22 cellular contexts compared by ENCODE assay signal in the genomic region with DNA sequence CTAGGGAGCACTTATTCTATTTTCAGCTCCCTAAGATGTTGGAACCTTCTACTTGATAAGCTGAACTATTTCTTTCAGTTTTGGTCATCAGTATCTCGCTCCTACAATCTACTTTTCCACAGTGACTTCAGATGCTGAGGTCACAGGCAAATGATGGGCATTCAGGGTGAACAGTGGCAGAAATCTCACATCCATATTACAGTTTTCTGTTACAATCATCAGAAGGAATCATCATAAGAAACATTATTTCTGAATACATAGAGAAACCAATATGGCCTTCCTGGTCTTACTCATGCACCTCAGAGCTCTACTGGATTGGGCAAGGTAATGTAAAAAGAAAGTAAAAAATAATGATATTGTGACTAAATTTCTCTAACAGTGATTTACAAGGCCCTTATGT. TPM values are rescaled to one million over a fixed set of nuclear protein-coding genes. Genes with fewer than 3 reads are reported as not detected.
A peak's percentile ranks its signal among the peaks of the same experiment; 100 is the strongest.
DNase-seq lines count a peak whose midpoint lies in the region; ATAC-seq and TF ChIP-seq lines count a peak whose summit lies in the region.
"Had no signal": no experiment of that assay in that cellular context is flagged by ENCODE, and none has a peak within 500 bp of the region (broad histone marks: within the 10 kb centered on the region; RNA-seq: fewer than 3 reads in every experiment).

No MANE protein-coding gene starts in this region.

- H3K4me1 Mint-ChIP-seq in CD14-positive monocyte: no peaks in the 10 kb centered on the region
- H3K4me1 Mint-ChIP-seq: stimulated activated naive B cell treated with anti-CD40 and anti-IgM and Interleukin-4, amounts not matched to agents 10 μg/mL and 1 μg/mL and 100 μg/mL, for 72 hours had no signal

- H3K4me3 ChIP-seq in OCI-LY3 (ENCODE audit: low read length): peak overlapping the region; percentile 57
- no peak overlapping the region for H3K4me3 ChIP-seq in right atrium auricular region
- H3K4me3 ChIP-seq: neural progenitor cell, uterus had no signal

- no peak overlapping the region for H3K9ac ChIP-seq in OCI-LY3 (ENCODE audit: low read length)
- H3K9ac ChIP-seq: neural progenitor cell had no signal

- H3K79me2 ChIP-seq in OCI-LY3 (ENCODE audit: low read length): no peaks in the 10 kb centered on the region

- H3K9me3 ChIP-seq in OCI-LY3 (ENCODE audit: insufficient read depth, low read length): no peaks in the 10 kb centered on the region
- no peaks in the 10 kb centered on the region for H3K9me3 ChIP-seq in right atrium auricular region
- H3K9me3 ChIP-seq: uterus had no signal

- intact Hi-C loops in CD14-positive monocyte (cut with micrococcal nuclease): no loop called here

- H3K4me2 ChIP-seq in OCI-LY3 (ENCODE audit: low read length): peak overlapping the region; percentile 93
- H3K4me2 ChIP-seq: neural progenitor cell had no signal

- no peak overlapping the region for H3K4me3 Mint-ChIP-seq in CD14-positive monocyte
- H3K4me3 Mint-ChIP-seq: memory B cell; neural progenitor cell; stimulated activated naive B cell treated with anti-CD40 and anti-IgM and Interleukin-4, amounts not matched to agents 10 μg/mL and 1 μg/mL and 100 μg/mL, for 72 hours had no signal

- H2AFZ ChIP-seq in OCI-LY3 (ENCODE audit: low read depth, low read length): no peak overlapping the region
- H2AFZ ChIP-seq: neural progenitor cell had no signal

- no peak for TF ChIP-seq CTCF in OCI-LY3 (IDR thresholded peaks at IDR 0.05; ENCODE audit: low read depth, low read length)
- TF ChIP-seq CTCF in right atrium auricular region (IDR thresholded peaks at IDR 0.05): no peak
- TF ChIP-seq CTCF in CD14-positive monocyte (IDR thresholded peaks at IDR 0.05): no peak

- H3K36me3 ChIP-seq in OCI-LY3 (replicated peaks; ENCODE audit: low read depth, low read length): peaks cover 3% of the 10 kb centered on the region
- no peaks in the 10 kb centered on the region for H3K36me3 ChIP-seq in right atrium auricular region
- H3K36me3 ChIP-seq: neural progenitor cell, uterus had no signal

- peak overlapping the region; percentile 31; the same call in 1 of the 2 replicates for H3K27ac ChIP-seq in OCI-LY3 (ENCODE audit: low read length)
- no peak overlapping the region for H3K27ac ChIP-seq in right atrium auricular region
- H3K27ac ChIP-seq: neural progenitor cell, uterus had no signal

- H3K27me3 ChIP-seq in OCI-LY3 (ENCODE audit: low read depth, low read length) (peaks cover 14% of the 10 kb centered on the region), right atrium auricular region (no peaks in the 10 kb centered on the region)
- H3K27me3 ChIP-seq: neural progenitor cell, uterus had no signal

- no peak overlapping the region for H3K27ac Mint-ChIP-seq in CD14-positive monocyte
- H3K27ac Mint-ChIP-seq: memory B cell; neural progenitor cell; stimulated activated naive B cell treated with anti-CD40 and anti-IgM and Interleukin-4, amounts not matched to agents 10 μg/mL and 1 μg/mL and 100 μg/mL, for 72 hours had no signal

- DNase-seq in right atrium auricular region (ENCODE audit: low spot score): no peak
- DNase-seq in NK-92 (lab: John Stamatoyannopoulos, UW; ENCODE audit: unreplicated experiment): no peak
- no peak for DNase-seq in CD14-positive monocyte (ENCODE audit: low spot score)
- DNase-seq: activated T-cell treated with anti-CD3 and anti-CD28 coated beads for 4 hours; caudate nucleus; DMS53; GOT3; KBM-7; NCI-H1417 treated with DMSO at 0.1 percent for 48 hours; stimulated activated naive B cell treated with anti-CD40 and anti-IgM and Interleukin-4, amounts not matched to agents 10 μg/mL and 1 μg/mL and 100 μg/mL, for 72 hours; T-helper 1 cell; uterus had no signal

- H3K4me1 ChIP-seq in OCI-LY3 (ENCODE audit: low read length) (peaks cover 23% of the 10 kb centered on the region), right atrium auricular region (no peaks in the 10 kb centered on the region)
- H3K4me1 ChIP-seq: neural progenitor cell, uterus had no signal

- H3K27me3 Mint-ChIP-seq in CD14-positive monocyte (ENCODE audit: low read depth in 3 of 3): no peaks in the 10 kb centered on the region
- H3K27me3 Mint-ChIP-seq: memory B cell; stimulated activated naive B cell treated with anti-CD40 and anti-IgM and Interleukin-4, amounts not matched to agents 10 μg/mL and 1 μg/mL and 100 μg/mL, for 72 hours had no signal

- no peaks in the 10 kb centered on the region for H3K36me3 Mint-ChIP-seq in CD14-positive monocyte
- H3K36me3 Mint-ChIP-seq: memory B cell; stimulated activated naive B cell treated with anti-CD40 and anti-IgM and Interleukin-4, amounts not matched to agents 10 μg/mL and 1 μg/mL and 100 μg/mL, for 72 hours had no signal

- no peaks in the 10 kb centered on the region for H4K20me1 ChIP-seq in OCI-LY3 (ENCODE audit: insufficient read depth, low read length)

- peak; percentile 90 for ATAC-seq in GM18870 (IDR thresholded peaks at IDR 0.05; ENCODE audit: unreplicated experiment)
- peak; percentile 63 for ATAC-seq in GM21515 (IDR thresholded peaks at IDR 0.05; ENCODE audit: unreplicated experiment)
- peak; percentile 71 for ATAC-seq in HG03039 (IDR thresholded peaks at IDR 0.05; ENCODE audit: unreplicated experiment)
- no peak for ATAC-seq in HG03135 (IDR thresholded peaks at IDR 0.05; ENCODE audit: unreplicated experiment)

- H3K9me3 Mint-ChIP-seq in CD14-positive monocyte: peaks cover 0 to 3% (median 0%) of the 10 kb centered on the region in 7 donors
- H3K9me3 Mint-ChIP-seq: memory B cell had no signal

RNA-seq across cellular contexts. Expression of gene DDI1, which starts 39.4 kb away (rescaled TPM):
- not detected for total RNA-seq in right atrium auricular region
- not detected for polyA plus RNA-seq in CD14-positive monocyte
- total RNA-seq: frontal cortex, NCI-H460, uterus had no signal
- polyA plus RNA-seq: BJ had no signal
